Comparison of ENCODE assay signal across 8 cellular contexts in the genomic region with DNA sequence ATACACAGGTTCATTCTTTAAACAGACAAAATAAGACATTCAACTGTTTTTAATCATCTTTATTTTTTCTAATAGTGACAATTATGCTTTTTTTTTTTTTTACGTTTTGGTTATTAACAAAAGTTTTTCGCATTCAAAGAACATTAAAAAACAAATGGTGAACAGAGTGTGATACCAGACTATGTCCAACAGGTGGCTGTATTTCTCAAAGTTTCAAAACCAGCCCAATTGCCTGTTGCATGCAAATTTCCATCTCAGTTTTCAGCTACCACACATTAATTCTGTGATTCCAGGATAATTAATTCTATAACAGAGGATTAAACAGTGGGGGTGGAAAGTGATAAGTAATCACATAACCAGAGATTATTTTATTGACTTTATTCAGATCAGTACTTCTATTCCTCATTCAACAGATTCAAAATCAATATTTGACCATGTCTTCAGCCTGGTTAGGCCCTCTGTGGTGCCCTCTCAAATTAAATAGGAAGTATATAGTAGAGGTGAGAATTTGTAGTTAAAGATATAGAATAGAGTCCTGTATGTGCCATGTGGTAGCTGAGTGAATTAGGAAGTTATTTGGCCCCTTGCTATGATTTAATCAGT.
DNase-seq lines count a peak whose midpoint lies in the region; ATAC-seq and TF ChIP-seq lines count a peak whose summit lies in the region.

No MANE protein-coding gene starts in this region.

- H3K27ac Mint-ChIP-seq in activated naive CD4-positive, alpha-beta T cell treated with anti-CD3 and anti-CD28 coated beads, Interleukin-2, amount 50 U/mL, for 72 hours: no peak overlapping the region

- TF ChIP-seq CTCF in BJ (IDR thresholded peaks at IDR 0.05; ENCODE audit: insufficient read depth, low read depth, low read length): peak; percentile 58
- peak; percentile 74; the same call in 1 of the 2 replicates for TF ChIP-seq CTCF in Panc1 (IDR thresholded peaks at IDR 0.05)
- TF ChIP-seq CTCF in fibroblast of mammary gland (conservative IDR thresholded peaks at IDR 0.05; ENCODE audit: control insufficient read depth, insufficient read depth, low read depth, low read length): peak; percentile 69
- peak; percentile 63 for TF ChIP-seq CTCF in retinal pigment epithelial cell (conservative IDR thresholded peaks at IDR 0.05; ENCODE audit: low read depth, low read length)

- POLR2A ChIA-PET in BJ (lab: Charles Lee): interaction anchor here (0.5 kb wide), 1 partner anchor 614 kb away, joined by 5 read pairs; no protein-coding TSS in a partner anchor
- POLR2A ChIA-PET in Panc1 (lab: Charles Lee): no interaction called here

- no peak overlapping the region for H3K27ac ChIP-seq in Panc1 (ENCODE audit: low read length)

- H3K27me3 ChIP-seq in BJ (ENCODE audit: control insufficient read depth, insufficient read depth, low read length) (no peaks in the 10 kb centered on the region), Panc1 (ENCODE audit: control insufficient read depth, insufficient read depth, low read length) (no peaks in the 10 kb centered on the region)

- no peak overlapping the region for H3K4me3 ChIP-seq in BJ (ENCODE audit: low read depth, low read length)
- no peak overlapping the region for H3K4me3 ChIP-seq in Panc1 (ENCODE audit: low read depth in 2 of 2, low read length in 2 of 2)
- no peak overlapping the region for H3K4me3 ChIP-seq in fibroblast of mammary gland (ENCODE audit: control insufficient read depth, low read depth, low read length)
- H3K4me3 ChIP-seq in retinal pigment epithelial cell (ENCODE audit: low read length): no peak overlapping the region

- no TSS peak for BruUV-seq in Panc1 (replicated peaks; lab: Mats Ljungman, UMichigan)

- H3K36me3 Mint-ChIP-seq in activated naive CD4-positive, alpha-beta T cell treated with anti-CD3 and anti-CD28 coated beads, Interleukin-2, amount 50 U/mL, for 72 hours: peaks cover 0 to 6% of the 10 kb centered on the region in 2 donors

- intact Hi-C loops in Panc1 (cut with micrococcal nuclease; ENCODE audit: unreplicated experiment): loop anchor here (2.0 to 10.0 kb wide), 4 partner anchors 149 to 727 kb away; no protein-coding TSS in a partner anchor

- H3K36me3 ChIP-seq in BJ (ENCODE audit: control insufficient read depth, insufficient read depth, low read length) (no peaks in the 10 kb centered on the region), Panc1 (ENCODE audit: control insufficient read depth, insufficient read depth, low read length) (no peaks in the 10 kb centered on the region)

- DNase-seq in BJ (ENCODE audit: low read depth) (peak; percentile 4), Panc1 (ENCODE audit: low read depth, low spot score) (no peak), fibroblast of mammary gland (ENCODE audit: low read depth) (peak; percentile 60), retinal pigment epithelial cell (ENCODE audit: low read depth) (no peak)
- DNase-seq in activated naive CD4-positive, alpha-beta T cell treated with anti-CD3 and anti-CD28 coated beads, Interleukin-2, amount 50 U/mL, for 72 hours (ENCODE audit: low spot score in 2 of 2): no peak
- DNase-seq in stimulated activated CD8-positive, alpha-beta memory T cell treated with anti-CD3 and anti-CD28 coated beads, Interleukin-4, amount 100 ng/mL, for 48 hours: no peak

- ATAC-seq in GM18858 (IDR thresholded peaks at IDR 0.05; ENCODE audit: unreplicated experiment) (peak; percentile 86), HG03095 (IDR thresholded peaks at IDR 0.05; ENCODE audit: unreplicated experiment) (peak; percentile 73), Panc1 (no peak)
- no peak for ATAC-seq in activated naive CD4-positive, alpha-beta T cell treated with anti-CD3 and anti-CD28 coated beads, Interleukin-2, amount 50 U/mL, for 72 hours

- H3K9me3 Mint-ChIP-seq in activated naive CD4-positive, alpha-beta T cell treated with anti-CD3 and anti-CD28 coated beads, Interleukin-2, amount 50 U/mL, for 72 hours: peaks cover 6 to 11% of the 10 kb centered on the region in 2 donors

- 0 out of 2 replicates have a peak, but pooled peaks cover 2% of the 10 kb centered on the region for H3K9me3 ChIP-seq in Panc1 (ENCODE audit: control insufficient read depth, insufficient read depth, low read depth, low read length)

- in situ Hi-C loops in Panc1 (cut with HindIII; ENCODE audit: low pct_unique_long_range_greater_than_20kb, low sequenced_read_pairs): no loop called here

- no peaks in the 10 kb centered on the region for H3K4me1 ChIP-seq in Panc1 (ENCODE audit: control insufficient read depth, insufficient read depth, low read length)

- CTCF ChIA-PET in BJ (lab: Yijun Ruan, JAX) (interaction anchor here (0.6 to 2.6 kb wide), 20 partner anchors 9 to 784 kb away, joined by 3 to 30 read pairs (median 4); no protein-coding TSS in a partner anchor), Panc1 (lab: Charles Lee) (interaction anchor here (0.7 kb wide), 4 partner anchors 149 to 1290 kb away, joined by 3 to 5 read pairs (median 4); no protein-coding TSS in a partner anchor)

Comparison
In these comparisons a context has a peak if more than half of its experiments do, and no peak if none do; other contexts are left out.
1. DNase-seq: peak in BJ (single experiment) and fibroblast of mammary gland (single experiment); none in Panc1 (single experiment), retinal pigment epithelial cell (single experiment), activated naive CD4-positive, alpha-beta T cell treated with anti-CD3 and anti-CD28 coated beads, Interleukin-2, amount 50 U/mL, for 72 hours (0 of 2) and stimulated activated CD8-positive, alpha-beta memory T cell treated with anti-CD3 and anti-CD28 coated beads, Interleukin-4, amount 100 ng/mL, for 48 hours (single experiment).
2. ATAC-seq: peak in GM18858 (single experiment) and HG03095 (single experiment); none in Panc1 (single experiment) and activated naive CD4-positive, alpha-beta T cell treated with anti-CD3 and anti-CD28 coated beads, Interleukin-2, amount 50 U/mL, for 72 hours (0 of 2).
3. Peak in every context shown above with its lines, with median percentiles within 50 percentile points of each other: CTCF ChIP-seq.